In genomic region chr5:58401701-58402100, GRCh38 we compare ENCODE assay signal across 4 cellular contexts.
"Had no signal": no experiment of that assay in that cellular context is flagged by ENCODE, and none has a peak within 500 bp of the region (broad histone marks: within the 10 kb centered on the region; RNA-seq: fewer than 3 reads in every experiment).

No MANE protein-coding gene starts in this region.

- H3K9me3 Mint-ChIP-seq: GM23338, H9 had no signal

- DNase-seq: H9, HCEC 1CT, IMR-90 had no signal

- H3K27ac Mint-ChIP-seq: GM23338, H9 had no signal

- H3K4me3 ChIP-seq: GM23338 had no signal

- H3K4me3 Mint-ChIP-seq: GM23338, H9 had no signal
